In genomic region chr1:113930499-113931161, GRCh38 we compare ENCODE assay signal across 8 cellular contexts. TPM values are rescaled to one million over a fixed set of nuclear protein-coding genes. Genes with fewer than 3 reads are reported as not detected.
DNase-seq lines count a peak whose midpoint lies in the region; ATAC-seq and TF ChIP-seq lines count a peak whose summit lies in the region.

No MANE protein-coding gene starts in this region.

- peak overlapping the region; percentile 70 for H3K27ac Mint-ChIP-seq in glutamatergic neuron (ENCODE audit: unreplicated experiment)

- H3K27me3 Mint-ChIP-seq in glutamatergic neuron (ENCODE audit: unreplicated experiment): peaks cover 12% of the 10 kb centered on the region

- H3K36me3 Mint-ChIP-seq in glutamatergic neuron (ENCODE audit: unreplicated experiment): no peaks in the 10 kb centered on the region

- peaks cover 19% of the 10 kb centered on the region for H3K4me1 Mint-ChIP-seq in glutamatergic neuron (ENCODE audit: low read depth, unreplicated experiment)

- DNase-seq in NCI-H748 (lab: John Stamatoyannopoulos, UW; ENCODE audit: unreplicated experiment): peak; percentile 31
- DNase-seq in NCI-H748 treated with DMSO at 0.1 percent for 48 hours (lab: John Stamatoyannopoulos, UW): no peak
- peak; percentile 58 for DNase-seq in RPMI8226
- peak; percentile 88 for DNase-seq in activated effector memory CD4-positive, alpha-beta T cell treated with anti-CD3 and anti-CD28 coated beads, Interleukin-2, amount 50 U/mL, for 16 hours
- no peak for DNase-seq in glutamatergic neuron
- DNase-seq in skeletal muscle cell (ENCODE audit: low read depth): no peak
- DNase-seq in left lobe of liver (ENCODE audit: low spot score): no peak

- ATAC-seq in HG03045 (IDR thresholded peaks at IDR 0.05; ENCODE audit: unreplicated experiment): peak; percentile 28
- ATAC-seq in left lobe of liver: no peak

- H3K9me3 Mint-ChIP-seq in glutamatergic neuron (ENCODE audit: unreplicated experiment): peaks cover 6% of the 10 kb centered on the region

- peak overlapping the region; percentile 94 for H3K4me3 ChIP-seq in skeletal muscle cell (ENCODE audit: low read depth, low read length)

- peak overlapping the region; percentile 90 for H3K4me3 Mint-ChIP-seq in glutamatergic neuron (ENCODE audit: unreplicated experiment)

- TF ChIP-seq CTCF in glutamatergic neuron (IDR thresholded peaks at IDR 0.05; ENCODE audit: partially characterized antibody, unreplicated experiment): no peak

RNA-seq across cellular contexts. Expression of gene HIPK1, which starts 1.5 kb away (rescaled TPM):
- total RNA-seq in glutamatergic neuron (ENCODE audit: unreplicated experiment): 41.0 TPM
- total RNA-seq in left lobe of liver: 27.1 TPM

RNA-seq across cellular contexts. Expression of gene DCLRE1B, which starts 25.5 kb away (rescaled TPM):
- 6.1 TPM for total RNA-seq in glutamatergic neuron (ENCODE audit: unreplicated experiment)
- total RNA-seq in left lobe of liver: 1.6 TPM

RNA-seq across cellular contexts. Expression of gene AP4B1, which starts 26.0 kb away (rescaled TPM):
- total RNA-seq in glutamatergic neuron (ENCODE audit: unreplicated experiment) (31.1 TPM), left lobe of liver (6.4 TPM)

RNA-seq across cellular contexts. Expression of gene BCL2L15, which starts 43.2 kb away (rescaled TPM):
- 1.8 TPM for total RNA-seq in glutamatergic neuron (ENCODE audit: unreplicated experiment)
- 0.13 TPM for total RNA-seq in left lobe of liver

RNA-seq across cellular contexts. Expression of gene OLFML3, which starts 48.6 kb away (rescaled TPM):
- total RNA-seq in glutamatergic neuron (ENCODE audit: unreplicated experiment) (2.9 TPM), left lobe of liver (3.7 TPM)

Comparison
In these comparisons a context has a peak if more than half of its experiments do, and no peak if none do; other contexts are left out.
1. DNase-seq: peak in NCI-H748 (single experiment), RPMI8226 (single experiment) and activated effector memory CD4-positive, alpha-beta T cell treated with anti-CD3 and anti-CD28 coated beads, Interleukin-2, amount 50 U/mL, for 16 hours (single experiment); none in NCI-H748 treated with DMSO at 0.1 percent for 48 hours (single experiment), glutamatergic neuron (single experiment), skeletal muscle cell (single experiment) and left lobe of liver (single experiment).